ENCODE assay signal across 26 cellular contexts in genomic region chr1:179856286-179856685, GRCh38.
"Had no signal": no experiment of that assay in that cellular context is flagged by ENCODE, and none has a peak within 500 bp of the region (broad histone marks: within the 10 kb centered on the region; RNA-seq: fewer than 3 reads in every experiment).

No MANE protein-coding gene starts in this region.

- H3K36me3 ChIP-seq: breast epithelium had no signal

- H3K9me3 ChIP-seq: adrenal gland, breast epithelium, SJSA1 had no signal

- ATAC-seq: PC-3 had no signal

- H3K4me1 ChIP-seq: breast epithelium, SJSA1 had no signal

- H3K27me3 ChIP-seq: adrenal gland, breast epithelium, SJSA1 had no signal

- H3K4me3 ChIP-seq: adrenal gland, breast epithelium, SJSA1 had no signal

- H3K27ac ChIP-seq: adrenal gland, breast epithelium, SJSA1, VCaP had no signal

- DNase-seq: activated CD4-positive, alpha-beta memory T cell treated with anti-CD3 and anti-CD28 coated beads for 36 hours; activated CD4-positive, alpha-beta T cell treated with anti-CD3 and anti-CD28 coated beads, Interleukin-2, amount 10 ng/mL, durations not matched to agents 7 days and 5 days; activated CD4-positive, CD25-positive, alpha-beta regulatory T cell; activated CD8-positive, alpha-beta memory T cell treated with anti-CD3 and anti-CD28 coated beads for 24 hours; activated gamma-delta T cell; activated naive CD4-positive, alpha-beta T cell treated with anti-CD3 and anti-CD28 coated beads for 36 hours; activated naive CD8-positive, alpha-beta T cell treated with anti-CD3 and anti-CD28 coated beads, Interleukin-2, amount 10 ng/mL, durations not matched to agents 7 days and 5 days; activated T-cell treated with anti-CD3 and anti-CD28 coated beads for 4 hours; activated T-cell treated with anti-CD3 and anti-CD28 coated beads, Interleukin-2, amount 50 U/mL, for 48 hours; adrenal gland; aorta; caudate nucleus; Kasumi-1; KBM-7; NCI-H1105; NCI-H1436; NCI-H1694 treated with DMSO at 0.1 percent for 48 hours; NCI-H2029 treated with DMSO at 0.1 percent for 48 hours; NCI-H510A treated with DMSO at 0.1 percent for 48 hours; NCI-H69; PC-3; SHP77; T1000 had no signal
